In genomic region chr7:124975131-124975530, GRCh38 we compare ENCODE assay signal across 2 cellular contexts. TPM values are rescaled to one million over a fixed set of nuclear protein-coding genes. Genes with fewer than 3 reads are reported as not detected.
DNase-seq lines count a peak whose midpoint lies in the region; FAIRE-seq and TF ChIP-seq lines count a peak whose summit lies in the region.
"Not testable (repeated sequence)": the region's sequence is repeated elsewhere in the genome, so short reads cannot be mapped to it uniquely, and the experiment has no call there.

No MANE protein-coding gene starts in this region.

- TF ChIP-seq CTCF in astrocyte (IDR thresholded peaks at IDR 0.05; ENCODE audit: insufficient read depth, low read depth, low read length); fibroblast of villous mesenchyme (IDR thresholded peaks at IDR 0.05; ENCODE audit: insufficient read depth, low read depth, low read length): not testable (repeated sequence)

- DNase-seq in astrocyte (ENCODE audit: low read depth), result peak; percentile 60
- peak; percentile 8 for DNase-seq in fibroblast of villous mesenchyme (ENCODE audit: low read depth)

- not testable (repeated sequence) for H3K36me3 ChIP-seq in astrocyte (ENCODE audit: insufficient read depth, low read length)

- H3K9ac ChIP-seq in astrocyte (ENCODE audit: low read length), result not testable (repeated sequence)

- H3K27me3 ChIP-seq in astrocyte (ENCODE audit: insufficient read depth, low read length), result not testable (repeated sequence)

- not testable (repeated sequence) for FAIRE-seq in astrocyte (lab: Jason Lieb, UNC)

- H3K79me2 ChIP-seq in astrocyte (ENCODE audit: insufficient read depth, low read length), result not testable (repeated sequence)

- H3K9me3 ChIP-seq in astrocyte (ENCODE audit: insufficient read depth, low read depth, low read length), result not testable (repeated sequence)

- H3K27ac ChIP-seq in astrocyte (ENCODE audit: low read depth, low read length), result not testable (repeated sequence)

- H3K27ac Mint-ChIP-seq in astrocyte (ENCODE audit: unreplicated experiment), result not testable (repeated sequence)

- H3K4me3 ChIP-seq in astrocyte (ENCODE audit: insufficient read depth, low read depth, low read length); fibroblast of villous mesenchyme (ENCODE audit: low read depth, low read length): not testable (repeated sequence)

- H3K27me3 Mint-ChIP-seq in astrocyte (ENCODE audit: low read depth, unreplicated experiment), result not testable (repeated sequence)

- not testable (repeated sequence) for H3K36me3 Mint-ChIP-seq in astrocyte (ENCODE audit: low read depth, unreplicated experiment)

- not testable (repeated sequence) for H3K4me1 Mint-ChIP-seq in astrocyte (ENCODE audit: low read depth, unreplicated experiment)

- H4K20me1 ChIP-seq in astrocyte (ENCODE audit: insufficient read depth, low read length), result not testable (repeated sequence)

- H3K4me2 ChIP-seq in astrocyte (ENCODE audit: low read length), result not testable (repeated sequence)

- not testable (repeated sequence) for H3K9me3 Mint-ChIP-seq in astrocyte (ENCODE audit: unreplicated experiment)

- not testable (repeated sequence) for H3K4me1 ChIP-seq in astrocyte (ENCODE audit: insufficient read depth, low read length)

- H3K4me3 Mint-ChIP-seq in astrocyte (ENCODE audit: unreplicated experiment), result not testable (repeated sequence)

- H2AFZ ChIP-seq in astrocyte (ENCODE audit: low read depth, low read length), result not testable (repeated sequence)

RNA-seq across cellular contexts. Expression of gene POT1, which starts 45.5 kb away (rescaled TPM):
- total RNA-seq in astrocyte, result 14.6 and 19.4 TPM in 2 replicates
- total RNA-seq in fibroblast of villous mesenchyme, result 27.4 and 36.7 TPM in 2 replicates
